In the genomic region with DNA sequence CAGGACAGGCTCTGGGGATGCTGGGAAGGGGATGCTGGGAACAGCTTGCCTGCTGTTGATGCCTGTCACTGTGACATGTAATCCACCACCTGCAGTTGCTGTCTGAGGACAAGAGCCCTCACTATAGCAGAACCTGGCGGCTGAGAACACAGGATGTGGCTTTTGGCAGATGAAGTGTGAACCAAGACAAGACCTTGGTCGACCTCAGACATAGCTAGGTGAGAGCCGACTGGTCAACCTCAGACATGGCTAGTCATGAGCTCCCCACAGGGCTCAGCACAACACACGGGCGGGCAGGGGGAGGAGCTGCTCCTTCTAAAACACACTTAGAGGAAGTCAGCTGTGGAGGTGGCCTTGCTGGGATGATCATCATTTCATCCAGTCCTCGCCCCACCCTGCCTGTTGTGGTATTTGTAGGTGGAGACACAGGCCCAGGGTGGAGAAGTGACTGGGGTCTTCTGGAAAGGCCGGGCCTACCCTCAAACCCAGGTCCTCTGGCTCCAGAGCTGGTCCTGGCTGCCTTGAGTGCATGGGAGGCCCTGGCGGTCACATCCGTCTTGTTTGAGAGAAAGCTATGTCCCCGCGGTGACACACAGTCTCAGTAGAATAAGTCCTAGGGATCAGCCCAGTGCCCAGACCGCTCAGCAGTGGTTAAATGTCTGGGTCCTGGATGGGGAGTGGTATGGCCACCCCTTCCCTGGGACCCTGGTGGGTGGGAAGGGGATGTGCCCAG, we compare ENCODE assay signal across 8 cellular contexts. TPM values are rescaled to one million over a fixed set of nuclear protein-coding genes. Genes with fewer than 3 reads are reported as not detected.
DNase-seq lines count a peak whose midpoint lies in the region; ATAC-seq and TF ChIP-seq lines count a peak whose summit lies in the region.

No MANE protein-coding gene starts in this region.

- no peak overlapping the region for H3K4me3 ChIP-seq in HEK293 (ENCODE audit: low read depth, low read length)

- POLR2A ChIA-PET in HEK293 (lab: Yijun Ruan, JAX): interaction anchor here (0.5 kb wide), 1 partner anchor 26 kb away, joined by 3 read pairs; no protein-coding TSS in a partner anchor

- no peaks in the 10 kb centered on the region for H3K9me3 ChIP-seq in HEK293 (ENCODE audit: control insufficient read depth, insufficient read depth, low read depth, low read length)

- no peaks in the 10 kb centered on the region for H3K36me3 ChIP-seq in HEK293 (ENCODE audit: control insufficient read depth in 2 of 2, insufficient read depth in 1 of 2, low read length in 2 of 2)

- no peak overlapping the region for H3K27ac Mint-ChIP-seq in chondrocyte (ENCODE audit: unreplicated experiment)

- peak; percentile 37 for ATAC-seq in Right ventricle myocardium superior (ENCODE audit: poor library complexity)

- H3K9me3 Mint-ChIP-seq in chondrocyte (ENCODE audit: low read depth): peaks cover 7% of the 10 kb centered on the region

- CTCF ChIA-PET in HEK293 (lab: Yijun Ruan, JAX): interaction anchor here (0.6 kb wide), 1 partner anchor 108 kb away, joined by 3 read pairs; no protein-coding TSS in a partner anchor

- DNase-seq in GM13977 (ENCODE audit: low spot score): peak; percentile 93
- peak; percentile 98 for DNase-seq in MV-4-11 (lab: John Stamatoyannopoulos, UW)
- DNase-seq in activated CD4-positive, alpha-beta T cell treated with anti-CD3 and anti-CD28 coated beads, Interleukin-2, amount 50 U/mL, for 24 hours (ENCODE audit: low read depth in 1 of 2, low spot score in 1 of 2): peak; percentile 60 to 88
- no peak for DNase-seq in Right ventricle myocardium superior
- DNase-seq in stimulated activated CD8-positive, alpha-beta memory T cell treated with anti-CD3 and anti-CD28 coated beads, Interleukin-15, amount 100 ng/mL, for 1 hour (ENCODE audit: low read depth): peak; percentile 64
- DNase-seq in foreskin melanocyte: no peak
- no peak for DNase-seq in chondrocyte (ENCODE audit: low spot score)

- intact Hi-C loops in Right ventricle myocardium superior (cut with DNase I): no loop called here

- H3K27me3 Mint-ChIP-seq in chondrocyte (ENCODE audit: low read depth): peaks cover 15% of the 10 kb centered on the region

- no peak overlapping the region for H3K4me3 Mint-ChIP-seq in chondrocyte (ENCODE audit: unreplicated experiment)

- H3K4me1 Mint-ChIP-seq in chondrocyte (ENCODE audit: low read depth): no peaks in the 10 kb centered on the region

- H3K4me1 ChIP-seq in HEK293 (ENCODE audit: control insufficient read depth, insufficient read depth, low read length): no peaks in the 10 kb centered on the region

- H3K27ac ChIP-seq in HEK293 (ENCODE audit: extremely low read depth, low read depth, low read length): no peak overlapping the region

- TF ChIP-seq CTCF in GM13977 (IDR thresholded peaks at IDR 0.05; ENCODE audit: extremely low read depth, insufficient read depth, missing control alignments): no peak
- TF ChIP-seq CTCF in HEK293 (tag by site-specific recombination; IDR thresholded peaks at IDR 0.05): no peak
- TF ChIP-seq CTCF in chondrocyte (IDR thresholded peaks at IDR 0.05): no peak

- in situ Hi-C loops in GM13977 (cut with MboI; ENCODE audit: low pct_unique_long_range_greater_than_20kb, low sequenced_read_pairs, unreplicated experiment): no loop called here

- no peaks in the 10 kb centered on the region for H3K36me3 Mint-ChIP-seq in chondrocyte (ENCODE audit: low read depth)

TF ChIP-seq in HEK293, 187 proteins besides CTCF, POLR2A, EP300 and RAD21:
- TF ChIP-seq ZNF274 (IDR thresholded peaks at IDR 0.05; ENCODE audit: low read length): no peak
- TF ChIP-seq ZNF274 (tag by site-specific recombination; IDR thresholded peaks at IDR 0.05; ENCODE audit: borderline replicate concordance): no peak
- no peak for TF ChIP-seq ZNF561 (tag by site-specific recombination; IDR thresholded peaks at IDR 0.05; ENCODE audit: borderline replicate concordance)
- peak; percentile 72 for TF ChIP-seq ZBTB17 (tag by site-specific recombination; IDR thresholded peaks at IDR 0.05)
- no peak for TF ChIP-seq ZNF677 (tag by site-specific recombination; IDR thresholded peaks at IDR 0.05)

RNA-seq across cellular contexts. Expression of a gene that starts 6.1 kb away (rescaled TPM):
- total RNA-seq in Right ventricle myocardium superior (0.56 TPM), chondrocyte (not detected in 3 replicates)

RNA-seq across cellular contexts. Expression of a gene that starts 31.5 kb away (rescaled TPM):
- 27.5 TPM for total RNA-seq in Right ventricle myocardium superior
- 28.3 to 41.7 TPM (median 40.5 TPM) in 3 replicates for total RNA-seq in chondrocyte

Comparison
In these comparisons a context has a peak if more than half of its experiments do, and no peak if none do; other contexts are left out.
1. DNase-seq: peak in GM13977 (single experiment), MV-4-11 (single experiment), activated CD4-positive, alpha-beta T cell treated with anti-CD3 and anti-CD28 coated beads, Interleukin-2, amount 50 U/mL, for 24 hours (2 of 2) and stimulated activated CD8-positive, alpha-beta memory T cell treated with anti-CD3 and anti-CD28 coated beads, Interleukin-15, amount 100 ng/mL, for 1 hour (single experiment); none in Right ventricle myocardium superior (single experiment), foreskin melanocyte (single experiment) and chondrocyte (single experiment).